ENCODE assay signal across 1 cellular context in genomic region chr1:101285922-101286568, GRCh38.
TF ChIP-seq lines count a peak whose summit lies in the region.

No MANE protein-coding gene starts in this region.

TF ChIP-seq in SK-N-SH treated with all-trans-retinoic acid at 6 μM for 48 hours, 23 proteins besides CTCF, POLR2A, EP300 and RAD21 (continued from another document):
- TF ChIP-seq PPARA (CRISPR knock-in tag; IDR thresholded peaks at IDR 0.05; ENCODE audit: borderline replicate concordance): no peak
- no peak for TF ChIP-seq POU6F1 (CRISPR knock-in tag; IDR thresholded peaks at IDR 0.05; ENCODE audit: borderline replicate concordance, low read depth)
- TF ChIP-seq ZNF565 (CRISPR knock-in tag; conservative IDR thresholded peaks at IDR 0.05; ENCODE audit: low read depth): no peak
